ENCODE assay signal across 10 cellular contexts in genomic region chr10:4353059-4353655, GRCh38.
DNase-seq lines count a peak whose midpoint lies in the region; ATAC-seq and TF ChIP-seq lines count a peak whose summit lies in the region.
"Had no signal": no experiment of that assay in that cellular context is flagged by ENCODE, and none has a peak within 500 bp of the region (broad histone marks: within the 10 kb centered on the region; RNA-seq: fewer than 3 reads in every experiment).

No MANE protein-coding gene starts in this region.

- no peak for ATAC-seq in HG02885 (IDR thresholded peaks at IDR 0.05; ENCODE audit: poor library complexity, unreplicated experiment)
- ATAC-seq in GM19328 (IDR thresholded peaks at IDR 0.05; ENCODE audit: unreplicated experiment), result no peak

- no peaks in the 10 kb centered on the region for H3K9me2 ChIP-seq in SK-N-SH

- H3K27me3 ChIP-seq in SK-N-SH (ENCODE audit: insufficient read depth), result no peaks in the 10 kb centered on the region
- no peaks in the 10 kb centered on the region for H3K27me3 ChIP-seq in parathyroid adenoma (ENCODE audit: control insufficient read depth, insufficient read depth, low read length)

- POLR2A ChIA-PET in SK-N-SH (lab: Yijun Ruan, JAX), result no interaction called here

- H3K79me2 ChIP-seq in SK-N-SH (ENCODE audit: insufficient read depth) (no peaks in the 10 kb centered on the region), parathyroid adenoma (no peaks in the 10 kb centered on the region)

- H3F3A ChIP-seq in SK-N-SH (replicated peaks; ENCODE audit: insufficient read depth), result peaks cover 17% of the 10 kb centered on the region

- peak overlapping the region; percentile 71 to 82 for H3K27ac ChIP-seq in SK-N-SH (ENCODE audit: low read depth in 2 of 2, low read length in 1 of 2)
- no peak overlapping the region for H3K27ac ChIP-seq in parathyroid adenoma

- CTCF ChIA-PET in SK-N-SH (lab: Yijun Ruan, JAX), result interaction anchor here (1.7 kb wide), 1 partner anchor 10 kb away, joined by 5 read pairs; no protein-coding TSS in a partner anchor

- peak overlapping the region; percentile 46 for H3K9ac ChIP-seq in SK-N-SH
- H3K9ac ChIP-seq in parathyroid adenoma, result no peak overlapping the region

- no peak for TF ChIP-seq RAD21 in SK-N-SH (IDR thresholded peaks at IDR 0.05; ENCODE audit: low read length)

- 62% methylated on average over 11 of the region's 11 CpGs for WGBS in SK-N-SH (ENCODE audit: low lambda C conversion rate)

- DNase-seq in EL, result peak; percentile 52
- DNase-seq in SK-N-SH, result no peak
- peak; percentile 41 for DNase-seq in fibroblast of pulmonary artery (ENCODE audit: low read depth)
- DNase-seq in NCI-H82 treated with DMSO at 0.1 percent for 48 hours (lab: John Stamatoyannopoulos, UW; ENCODE audit: unreplicated experiment), result no peak
- no peak for DNase-seq in nucleus accumbens (lab: John Stamatoyannopoulos, UW)
- DNase-seq: activated T-cell treated with anti-CD3 and anti-CD28 coated beads for 4 hours, C1 segment of cervical spinal cord had no signal

- H3K9me3 ChIP-seq in SK-N-SH (no peaks in the 10 kb centered on the region), parathyroid adenoma (ENCODE audit: control insufficient read depth, low read length) (no peaks in the 10 kb centered on the region)

- H3K36me3 ChIP-seq in SK-N-SH (replicated peaks in 1 of 2; ENCODE audit: control insufficient read depth in 1 of 2, insufficient read depth in 2 of 2, low read length in 1 of 2) (no peaks in the 10 kb centered on the region), parathyroid adenoma (ENCODE audit: control insufficient read depth, insufficient read depth, low read length) (no peaks in the 10 kb centered on the region)

- H2AFZ ChIP-seq in SK-N-SH (ENCODE audit: low read depth) (no peak overlapping the region), parathyroid adenoma (no peak overlapping the region)

- peak in 1 of 2 experiments; percentile 49; a peak in 1 of 4 replicates for TF ChIP-seq EP300 in SK-N-SH (IDR thresholded peaks at IDR 0.05; ENCODE audit: borderline replicate concordance in 1 of 2, low read depth in 1 of 2, low read length in 1 of 2)

- TF ChIP-seq CTCF in SK-N-SH (IDR thresholded peaks at IDR 0.05), result no peak
- no peak for TF ChIP-seq CTCF in fibroblast of pulmonary artery (IDR thresholded peaks at IDR 0.05; ENCODE audit: low read length, missing control alignments)
- no peak for TF ChIP-seq CTCF in parathyroid adenoma (IDR thresholded peaks at IDR 0.05)

- peak overlapping the region; percentile 9; the same call in 1 of the 2 replicates for H3K4me2 ChIP-seq in SK-N-SH
- H3K4me2 ChIP-seq in parathyroid adenoma (ENCODE audit: low read length), result peak overlapping the region; percentile 32

- no peak overlapping the region for H3K4me3 ChIP-seq in SK-N-SH (ENCODE audit: low read depth in 2 of 2, low read length in 1 of 2)
- no peak overlapping the region for H3K4me3 ChIP-seq in fibroblast of pulmonary artery (replicated peaks; ENCODE audit: low read depth, low read length)
- no peak overlapping the region for H3K4me3 ChIP-seq in parathyroid adenoma (ENCODE audit: low read depth, low read length)

- peaks cover 14 to 17% of the 10 kb centered on the region in 2 experiments; a peak in 3 of 4 replicates for H3K4me1 ChIP-seq in SK-N-SH (ENCODE audit: control insufficient read depth in 1 of 2, insufficient read depth in 2 of 2, low read depth in 1 of 2, low read length in 1 of 2)
- peaks cover 5% of the 10 kb centered on the region for H3K4me1 ChIP-seq in parathyroid adenoma

- H4K20me1 ChIP-seq in SK-N-SH (ENCODE audit: insufficient read depth), result no peaks in the 10 kb centered on the region

TF ChIP-seq in SK-N-SH, 30 proteins besides CTCF, POLR2A, EP300 and RAD21:
- TF ChIP-seq PBX3 (IDR thresholded peaks at IDR 0.05), result peak; percentile 15; the same call in 1 of the 2 replicates
- TF ChIP-seq JUND (IDR thresholded peaks at IDR 0.05), result 0 out of 2 replicates have a peak, but pooled peaks have one; percentile 28
- peak; percentile 37; the same call in 1 of the 2 replicates for TF ChIP-seq TCF12 (IDR thresholded peaks at IDR 0.05)
- TF ChIP-seq FOXJ3 (CRISPR knock-in tag; IDR thresholded peaks at IDR 0.05), result no peak
- TF ChIP-seq FOSL2 (IDR thresholded peaks at IDR 0.05; ENCODE audit: borderline replicate concordance, low read depth), result peak; percentile 49; the same call in 1 of the 2 replicates
- TF ChIP-seq MEF2A (IDR thresholded peaks at IDR 0.05; ENCODE audit: borderline replicate concordance, low read depth), result 0 out of 2 replicates have a peak, but pooled peaks have one; percentile 31
- no peak; the same call in 1 of the 2 replicates for TF ChIP-seq POLR2AphosphoS5 (IDR thresholded peaks at IDR 0.05; ENCODE audit: low read depth, low read length)
- TF ChIP-seq NFIC (IDR thresholded peaks at IDR 0.05; ENCODE audit: borderline replicate concordance), result 0 out of 2 replicates have a peak, but pooled peaks have one; percentile 7

Comparison
In these comparisons a context has a peak if more than half of its experiments do, and no peak if none do; other contexts are left out.
1. DNase-seq: peak in EL (single experiment) and fibroblast of pulmonary artery (single experiment); none in SK-N-SH (single experiment), NCI-H82 treated with DMSO at 0.1 percent for 48 hours (single experiment) and nucleus accumbens (0 of 56).